8 cellular contexts compared by ENCODE assay signal in genomic region chr15:64825431-64826294, GRCh38. TPM values are rescaled to one million over a fixed set of nuclear protein-coding genes. Genes with fewer than 3 reads are reported as not detected.
DNase-seq lines count a peak whose midpoint lies in the region; ATAC-seq and TF ChIP-seq lines count a peak whose summit lies in the region.

TSS of gene PIF1 (minus strand) at chr15:64825647. CDS start at chr15:64824335, 1,312 bp downstream.

- peak; percentile 82 for ATAC-seq in GM21360 (IDR thresholded peaks at IDR 0.05; ENCODE audit: unreplicated experiment)
- ATAC-seq in lung (ENCODE audit: insufficient read depth, low FRiP score): peak; percentile 97

- H3K36me3 ChIP-seq in lung (ENCODE audit: control insufficient read depth in 2 of 2, insufficient read depth in 2 of 2, low read length in 2 of 2): no peaks in the 10 kb centered on the region

- no peak within 1 kb of the TSS for H3K4me3 ChIP-seq in lung

- DNase-seq in COLO829 (ENCODE audit: low spot score) (peak; percentile 85), HT-29 (ENCODE audit: low spot score) (peak; percentile 99), lung (ENCODE audit: low spot score) (peak; percentile 93)
- DNase-seq in NK-92 treated with Interleukin-12 subunit alpha and Interleukin-12 subunit beta, amount 100 ng/mL, for 24 hours (lab: John Stamatoyannopoulos, UW): peak; percentile 92
- DNase-seq in activated CD8-positive, alpha-beta memory T cell treated with anti-CD3 and anti-CD28 coated beads for 1 hour (ENCODE audit: extremely low read depth in 1 of 2, low read depth in 1 of 2): peak; percentile 64 to 79
- peak; percentile 75 for DNase-seq in effector CD8-positive, alpha-beta T cell (lab: John Stamatoyannopoulos, UW)
- peak; percentile 47 to 77 (median 67) for DNase-seq in stimulated activated CD4-positive, alpha-beta T cell treated with anti-CD3 and anti-CD28 coated beads, TNF-alpha, amount 100 ng/mL, for 4 hours (ENCODE audit: low read depth in 3 of 3)

- peaks cover 0 to 8% of the 10 kb centered on the region in 2 donors for H3K4me1 ChIP-seq in lung (ENCODE audit: control insufficient read depth in 2 of 2, insufficient read depth in 2 of 2, low read length in 2 of 2)

- 6 to 8% methylated on average over 35 of the region's 35 CpGs for WGBS in lung, 2 donors

- peak within 1 kb of the TSS; percentile 26 to 37 for H3K27ac ChIP-seq in lung (ENCODE audit: low read depth in 1 of 2, low read length in 1 of 2)

- no peaks in the 10 kb centered on the region for H3K9me3 ChIP-seq in lung (ENCODE audit: control insufficient read depth in 2 of 2, insufficient read depth in 1 of 2, low read length in 1 of 2)

- no peak for TF ChIP-seq CTCF in lung (IDR thresholded peaks at IDR 0.05; ENCODE audit: control extremely low read depth, extremely low read depth)

- H3K27me3 ChIP-seq in lung (ENCODE audit: control insufficient read depth, insufficient read depth): no peaks in the 10 kb centered on the region

RNA-seq across cellular contexts. Expression of gene PIF1, which starts in this region (rescaled TPM):
- 66.2 and 77.4 TPM in 2 replicates for total RNA-seq in HT-29 (2014; rRNA removed; shearing (Covaris generic))
- total RNA-seq in lung: 1 to 10 TPM; 1.1 to 2.4 TPM
- 1 to 10 TPM; 1.1 to 1.4 TPM for polyA plus RNA-seq in lung

Comparison
In these comparisons a context has a peak if more than half of its experiments do, and no peak if none do; other contexts are left out.
1. RNA of gene PIF1 (total RNA-seq): 66.2 to 77.4 TPM in HT-29; 1.1 to 2.4 TPM in lung; every median in the first group is over 10 times any median in the second.
2. Peak in every context shown above with its lines, with median percentiles within 50 percentile points of each other: DNase-seq.